ENCODE assay signal across 10 cellular contexts in the genomic region with DNA sequence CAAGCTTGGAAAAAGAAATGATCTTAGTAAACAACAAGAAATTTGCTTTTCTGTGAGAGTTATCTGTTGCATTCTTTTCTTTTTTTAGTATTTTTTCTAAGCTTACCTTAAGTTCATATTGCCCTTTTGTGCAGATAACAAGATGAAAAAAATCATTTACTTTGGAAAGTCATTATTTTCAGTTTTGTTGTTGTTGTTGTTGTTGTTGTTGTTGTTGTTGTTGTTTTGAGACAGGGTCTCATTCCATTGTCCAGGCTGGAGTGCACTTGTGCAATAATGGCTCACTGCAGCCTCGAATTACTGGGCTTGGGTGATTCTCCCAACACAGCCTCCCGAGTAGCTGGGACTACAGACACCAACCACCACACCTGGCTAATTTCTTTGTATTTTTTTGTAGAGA. TPM values are rescaled to one million over a fixed set of nuclear protein-coding genes. Genes with fewer than 3 reads are reported as not detected.
"Had no signal": no experiment of that assay in that cellular context is flagged by ENCODE, and none has a peak within 500 bp of the region (broad histone marks: within the 10 kb centered on the region; RNA-seq: fewer than 3 reads in every experiment).

No MANE protein-coding gene starts in this region.

- FAIRE-seq: HTR-8/SVneo had no signal

- ATAC-seq: HCT116 had no signal

- DNase-seq: GM23248, GOT3, H7, HFFc6, KBM-7 had no signal

- H3K9ac ChIP-seq: GM23248 had no signal

- H3K9me3 ChIP-seq: HAP-1 had no signal

- H3K36me3 ChIP-seq: HAP-1 had no signal

- H3K4me1 ChIP-seq: HAP-1 had no signal

- H2AFZ ChIP-seq: GM23248 had no signal

- H3K4me3 ChIP-seq: GM23248, HAP-1 had no signal

- H3K27ac ChIP-seq: GM23248 had no signal

RNA-seq across cellular contexts. Expression of gene STX11, which starts 8.8 kb away (rescaled TPM):
- total RNA-seq: H4, H7, HT-29 had no signal
